Comparison of ENCODE assay signal across 11 cellular contexts in genomic region chr16:67199808-67200198, GRCh38. TPM values are rescaled to one million over a fixed set of nuclear protein-coding genes. Genes with fewer than 3 reads are reported as not detected.
DNase-seq lines count a peak whose midpoint lies in the region; ATAC-seq, FAIRE-seq and TF ChIP-seq lines count a peak whose summit lies in the region.
"Had no signal": no experiment of that assay in that cellular context is flagged by ENCODE, and none has a peak within 500 bp of the region (broad histone marks: within the 10 kb centered on the region; RNA-seq: fewer than 3 reads in every experiment).

No MANE protein-coding gene starts in this region.

- H3K27me3 Mint-ChIP-seq in stimulated activated memory B cell treated with anti-CD40 and anti-IgM and Interleukin-4, amounts not matched to agents 10 μg/mL and 1 μg/mL and 100 μg/mL, for 72 hours: no peaks in the 10 kb centered on the region

- ATAC-seq in left colon (peak; percentile 42), HG02610 (IDR thresholded peaks at IDR 0.05; ENCODE audit: unreplicated experiment) (no peak)
- ATAC-seq in stimulated activated memory B cell treated with anti-CD40 and anti-IgM and Interleukin-4, amounts not matched to agents 10 μg/mL and 1 μg/mL and 100 μg/mL, for 72 hours: peak; percentile 5

- H3K27me3 ChIP-seq in bronchial epithelial cell (ENCODE audit: control insufficient read depth, insufficient read depth, low read length): no peaks in the 10 kb centered on the region
- H3K27me3 ChIP-seq: ascending aorta had no signal

- no peak overlapping the region for H3K27ac Mint-ChIP-seq in stimulated activated memory B cell treated with anti-CD40 and anti-IgM and Interleukin-4, amounts not matched to agents 10 μg/mL and 1 μg/mL and 100 μg/mL, for 72 hours

- H3K4me3 ChIP-seq in bronchial epithelial cell (ENCODE audit: low read depth, low read length): peak overlapping the region; percentile 61
- H3K4me3 ChIP-seq: ascending aorta had no signal

- no peak for FAIRE-seq in bronchial epithelial cell (lab: Jason Lieb, UNC)
- FAIRE-seq: A204.1 had no signal

- peaks cover 39% of the 10 kb centered on the region for H3K4me1 Mint-ChIP-seq in stimulated activated memory B cell treated with anti-CD40 and anti-IgM and Interleukin-4, amounts not matched to agents 10 μg/mL and 1 μg/mL and 100 μg/mL, for 72 hours

- H3K4me3 Mint-ChIP-seq in stimulated activated memory B cell treated with anti-CD40 and anti-IgM and Interleukin-4, amounts not matched to agents 10 μg/mL and 1 μg/mL and 100 μg/mL, for 72 hours: peak overlapping the region; percentile 42

- H3K9me3 Mint-ChIP-seq in stimulated activated memory B cell treated with anti-CD40 and anti-IgM and Interleukin-4, amounts not matched to agents 10 μg/mL and 1 μg/mL and 100 μg/mL, for 72 hours: no peaks in the 10 kb centered on the region

- intact Hi-C loops in left colon (cut with DNase I, micrococcal nuclease): no loop called here

- H3K36me3 Mint-ChIP-seq in stimulated activated memory B cell treated with anti-CD40 and anti-IgM and Interleukin-4, amounts not matched to agents 10 μg/mL and 1 μg/mL and 100 μg/mL, for 72 hours: peaks cover 44% of the 10 kb centered on the region

- H3K36me3 ChIP-seq in bronchial epithelial cell (ENCODE audit: control insufficient read depth, insufficient read depth, low read length): peaks cover 51% of the 10 kb centered on the region

- no peak overlapping the region for H3K27ac ChIP-seq in caudate nucleus (ENCODE audit: low read depth, low read length)
- H3K27ac ChIP-seq: ascending aorta had no signal

- peak; percentile 40 for TF ChIP-seq CTCF in bronchial epithelial cell (IDR thresholded peaks at IDR 0.05; ENCODE audit: insufficient read depth, low read length, severe bottlenecking)

- DNase-seq in NCI-H2171 treated with DMSO at 0.1 percent for 48 hours (lab: John Stamatoyannopoulos, UW): peak; percentile 54
- DNase-seq in NCI-H2171 (lab: John Stamatoyannopoulos, UW): no peak
- no peak for DNase-seq in bronchial epithelial cell (ENCODE audit: low read depth)
- peak in 1 of 2 donors; percentile 62 for DNase-seq in left colon
- no peak for DNase-seq in caudate nucleus (lab: John Stamatoyannopoulos, UW)
- no peak for DNase-seq in KG1 (lab: John Stamatoyannopoulos, UW)
- DNase-seq: stimulated activated naive CD4-positive, alpha-beta T cell had no signal

RNA-seq across cellular contexts. Expression of gene ELMO3, which starts 0.9 kb away (rescaled TPM):
- total RNA-seq in bronchial epithelial cell (25.6 and 44.0 TPM in 2 replicates), left colon (10 to 100 TPM; 58.1 to 60.5 TPM)
- total RNA-seq: ascending aorta had no signal

RNA-seq across cellular contexts. Expression of gene E2F4, which starts 7.8 kb away (rescaled TPM):
- 47.1 and 47.6 TPM in 2 replicates for total RNA-seq in bronchial epithelial cell
- total RNA-seq in left colon: 10 to 100 TPM; 59.1 to 81.4 TPM

RNA-seq across cellular contexts. Expression of gene EXOC3L1, which starts 9.9 kb away (rescaled TPM):
- not detected in 2 replicates for total RNA-seq in bronchial epithelial cell
- 1 to 10 TPM; 2.3 to 5.9 TPM for total RNA-seq in left colon

RNA-seq across cellular contexts. Expression of gene MATCAP1, which starts 16.0 kb away (rescaled TPM):
- 5.5 and 5.8 TPM in 2 replicates for total RNA-seq in bronchial epithelial cell
- total RNA-seq in left colon: 10 to 100 TPM; 21.9 to 30.8 TPM

RNA-seq across cellular contexts. Expression of gene TMEM208, which starts 27.1 kb away (rescaled TPM):
- 35.1 and 56.9 TPM in 2 replicates for total RNA-seq in bronchial epithelial cell
- 10 to 100 TPM; 40.7 to 42.0 TPM for total RNA-seq in left colon
